Comparison of ENCODE assay signal across 8 cellular contexts in the genomic region with DNA sequence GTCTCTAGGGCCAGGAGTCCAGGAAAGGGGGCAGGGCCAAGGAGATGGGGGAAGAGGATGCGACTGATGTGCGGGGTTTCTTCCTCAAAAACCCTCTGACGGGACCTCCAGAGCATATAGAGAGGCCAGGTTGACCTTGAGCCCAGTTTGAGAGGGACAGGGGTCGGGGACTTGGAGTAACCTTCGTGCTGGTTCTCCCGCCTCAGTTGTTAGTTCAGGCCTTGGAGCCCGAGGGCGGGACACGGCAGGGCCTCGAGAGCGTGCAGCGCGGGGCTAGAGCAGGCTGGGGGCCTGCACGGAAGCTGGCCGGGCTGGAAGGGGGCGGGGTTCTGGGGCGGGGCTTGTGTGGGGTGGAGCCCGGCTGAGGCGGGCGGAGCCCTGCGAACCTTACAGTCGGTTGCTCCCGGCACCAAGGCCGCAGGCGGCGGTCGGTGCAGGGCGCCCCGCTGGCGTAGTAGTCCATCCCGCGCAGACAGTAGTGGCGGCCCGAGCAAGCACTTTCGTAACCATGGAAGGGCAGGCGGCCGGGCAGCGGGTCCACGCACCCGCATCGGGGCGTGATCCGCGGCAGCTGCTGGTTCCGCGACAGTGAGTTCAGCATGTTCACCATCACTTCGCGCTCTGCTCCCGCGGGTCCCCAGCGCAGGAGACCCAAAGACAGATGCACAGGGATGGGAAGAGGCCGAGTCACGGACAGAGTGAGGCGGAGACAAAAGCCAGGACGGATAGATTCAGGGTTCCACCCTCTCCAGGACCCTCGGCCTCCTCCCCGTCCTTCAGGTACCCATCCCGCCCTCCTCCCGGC. TPM values are rescaled to one million over a fixed set of nuclear protein-coding genes. Genes with fewer than 3 reads are reported as not detected.
DNase-seq lines count a peak whose midpoint lies in the region; ATAC-seq and TF ChIP-seq lines count a peak whose summit lies in the region.

No MANE protein-coding gene starts in this region.

- no peaks in the 10 kb centered on the region for H3K36me3 Mint-ChIP-seq in activated CD8-positive, alpha-beta T cell treated with anti-CD3 and anti-CD28 coated beads for 36 hours (ENCODE audit: low read depth)

- intact Hi-C loops in activated CD8-positive, alpha-beta T cell treated with anti-CD3 and anti-CD28 coated beads for 36 hours (cut with micrococcal nuclease), result no loop called here
- intact Hi-C loops in lower leg skin (cut with DNase I; ENCODE audit: low total_unique reads), result no loop called here

- CTCF ChIA-PET in activated CD8-positive, alpha-beta T cell treated with anti-CD3 and anti-CD28 coated beads for 36 hours (lab: Charles Lee), result interaction anchor here (0.6 to 9.4 kb wide), 7 partner anchors 12 to 259 kb away, joined by 3 to 117 read pairs (median 7); no protein-coding TSS in a partner anchor

- no peak for TF ChIP-seq POLR2A in lower leg skin (IDR thresholded peaks at IDR 0.05)

- DNase-seq in DMS 273 treated with DMSO at 0.1 percent for 48 hours (lab: John Stamatoyannopoulos, UW) (peak; percentile 22), NCI-H69 (lab: John Stamatoyannopoulos, UW) (peak; percentile 93), ecto neural progenitor cell (ENCODE audit: low spot score) (peak; percentile 87), lower leg skin (ENCODE audit: low spot score in 2 of 2) (peak; percentile 53 to 94), UCSD-AML1 (lab: John Stamatoyannopoulos, UW; ENCODE audit: unreplicated experiment) (no peak)
- DNase-seq in activated CD8-positive, alpha-beta T cell treated with anti-CD3 and anti-CD28 coated beads for 36 hours, result peak; percentile 82
- DNase-seq in stimulated activated CD4-positive, alpha-beta T cell treated with anti-CD3 and anti-CD28 coated beads, Interleukin-4, amount 100 ng/mL, for 1 hour, result peak; percentile 76

- H3K27ac Mint-ChIP-seq in activated CD8-positive, alpha-beta T cell treated with anti-CD3 and anti-CD28 coated beads for 36 hours, result peak overlapping the region; percentile 20

- H3K4me3 ChIP-seq in lower leg skin (ENCODE audit: low read depth, poor library complexity, severe bottlenecking), result peak overlapping the region; percentile 20

- ATAC-seq in HG02623 (IDR thresholded peaks at IDR 0.05; ENCODE audit: unreplicated experiment), result peak; percentile 28
- peak; percentile 55 for ATAC-seq in activated CD8-positive, alpha-beta T cell treated with anti-CD3 and anti-CD28 coated beads for 36 hours

- H3K4me3 Mint-ChIP-seq in activated CD8-positive, alpha-beta T cell treated with anti-CD3 and anti-CD28 coated beads for 36 hours, result peak overlapping the region; percentile 77

- 2 to 6% methylated on average over 36 to 54 of the region's 59 CpGs for WGBS in lower leg skin, 2 donors

- no peaks in the 10 kb centered on the region for H3K9me3 Mint-ChIP-seq in activated CD8-positive, alpha-beta T cell treated with anti-CD3 and anti-CD28 coated beads for 36 hours

- H3K27me3 Mint-ChIP-seq in activated CD8-positive, alpha-beta T cell treated with anti-CD3 and anti-CD28 coated beads for 36 hours, result no peaks in the 10 kb centered on the region

- H3K4me1 Mint-ChIP-seq in activated CD8-positive, alpha-beta T cell treated with anti-CD3 and anti-CD28 coated beads for 36 hours (ENCODE audit: low read depth), result peaks cover 24% of the 10 kb centered on the region

- TF ChIP-seq CTCF in activated CD8-positive, alpha-beta T cell treated with anti-CD3 and anti-CD28 coated beads for 36 hours (IDR thresholded peaks at IDR 0.05), result no peak
- no peak for TF ChIP-seq CTCF in lower leg skin (IDR thresholded peaks at IDR 0.05)

- POLR2A ChIA-PET in activated CD8-positive, alpha-beta T cell treated with anti-CD3 and anti-CD28 coated beads for 36 hours (lab: Charles Lee), result interaction anchor here (1.9 kb wide), 1 partner anchor 49 kb away, joined by 14 read pairs; no protein-coding TSS in a partner anchor

RNA-seq across cellular contexts. Expression of gene MYORG, which starts 4.0 kb away (rescaled TPM):
- 1 to 10 TPM; 4.1 to 5.5 TPM for total RNA-seq in activated CD8-positive, alpha-beta T cell treated with anti-CD3 and anti-CD28 coated beads for 36 hours
- 10 to 100 TPM in 1 of 4 donors, 1 to 10 TPM in 3; 4.3 to 13.6 (median 6.1) TPM for total RNA-seq in lower leg skin

RNA-seq across cellular contexts. Expression of gene NUDT2, which starts 51.3 kb away (rescaled TPM):
- 10 to 100 TPM; 35.3 to 38.4 TPM for total RNA-seq in activated CD8-positive, alpha-beta T cell treated with anti-CD3 and anti-CD28 coated beads for 36 hours
- total RNA-seq in lower leg skin, result 10 to 100 TPM; 15.1 to 27.1 (median 20.2) TPM

RNA-seq across cellular contexts. Expression of gene KIF24, which starts 51.6 kb away (rescaled TPM):
- total RNA-seq in activated CD8-positive, alpha-beta T cell treated with anti-CD3 and anti-CD28 coated beads for 36 hours, result 1 to 10 TPM; 5.8 to 5.9 TPM
- 1 to 10 TPM in 2 of 4 donors, under 1 TPM in 2; 0.42 to 1.4 (median 0.99) TPM for total RNA-seq in lower leg skin
